8 cellular contexts compared by ENCODE assay signal in the genomic region with DNA sequence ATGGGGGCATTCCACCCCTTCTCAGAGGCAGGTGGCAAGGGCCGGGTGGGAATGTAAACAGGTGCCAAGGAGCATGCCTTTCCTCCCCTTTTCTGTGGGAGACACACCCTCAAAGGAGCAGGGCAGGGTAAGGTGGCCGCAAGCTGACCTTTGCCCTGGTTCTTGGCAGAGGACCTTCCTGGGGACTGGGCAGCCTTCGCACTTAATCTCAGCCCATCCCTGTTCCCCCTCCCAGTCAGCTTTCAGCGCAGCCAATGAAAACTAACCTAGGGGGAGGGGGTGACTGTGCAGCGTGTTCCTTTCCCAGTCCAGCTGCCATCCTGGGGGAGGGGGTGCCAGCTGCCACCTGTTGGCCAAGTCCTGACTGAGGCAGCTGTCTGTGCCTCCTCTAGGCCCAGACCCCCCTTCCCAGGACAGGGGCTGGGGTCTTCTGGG. TPM values are rescaled to one million over a fixed set of nuclear protein-coding genes. Genes with fewer than 3 reads are reported as not detected.
DNase-seq lines count a peak whose midpoint lies in the region; ATAC-seq and TF ChIP-seq lines count a peak whose summit lies in the region.

No MANE protein-coding gene starts in this region.

- H3K36me3 Mint-ChIP-seq in natural killer cell treated with Interleukin-12 subunit alpha and Interleukin-12 subunit beta and Interleukin-15 and Interleukin-18, amount 100 ng/mL, for 72 hours: no peaks in the 10 kb centered on the region
- H3K36me3 Mint-ChIP-seq in natural killer cell: no peaks in the 10 kb centered on the region
- H3K36me3 Mint-ChIP-seq in activated CD8-positive, alpha-beta T cell treated with anti-CD3 and anti-CD28 coated beads, Interleukin-2, amount 10 ng/mL, durations not matched to agents 7 days and 5 days (ENCODE audit: low read depth): peaks cover 23% of the 10 kb centered on the region
- peaks cover 49% of the 10 kb centered on the region for H3K36me3 Mint-ChIP-seq in stimulated activated naive CD8-positive, alpha-beta T cell treated with anti-CD3 and anti-CD28 coated beads, Interleukin-15, Interleukin-2, amounts not matched to agents 100 ng/mL and 50 ng/mL, for 24 hours (ENCODE audit: low read depth)

- H3K4me3 ChIP-seq in iPS-20b (ENCODE audit: low read length): peak overlapping the region; percentile 87

- peaks cover 0 to 5% of the 10 kb centered on the region in 2 donors for H3K4me1 Mint-ChIP-seq in natural killer cell treated with Interleukin-12 subunit alpha and Interleukin-12 subunit beta and Interleukin-15 and Interleukin-18, amount 100 ng/mL, for 72 hours (ENCODE audit: low read depth in 2 of 2)
- H3K4me1 Mint-ChIP-seq in natural killer cell: peaks cover 5 to 28% of the 10 kb centered on the region in 2 donors
- H3K4me1 Mint-ChIP-seq in activated CD8-positive, alpha-beta T cell treated with anti-CD3 and anti-CD28 coated beads, Interleukin-2, amount 10 ng/mL, durations not matched to agents 7 days and 5 days (ENCODE audit: low read depth): peaks cover 45% of the 10 kb centered on the region
- H3K4me1 Mint-ChIP-seq in stimulated activated naive CD8-positive, alpha-beta T cell treated with anti-CD3 and anti-CD28 coated beads, Interleukin-15, Interleukin-2, amounts not matched to agents 100 ng/mL and 50 ng/mL, for 24 hours (ENCODE audit: low read depth): peaks cover 38% of the 10 kb centered on the region

- H3K9me3 ChIP-seq in iPS-20b (ENCODE audit: insufficient read depth, low read depth, low read length): no peaks in the 10 kb centered on the region

- H3K9ac ChIP-seq in iPS-20b (ENCODE audit: low read depth, low read length): peak overlapping the region; percentile 96; the same call in 1 of the 2 replicates

- H3K4me1 ChIP-seq in iPS-20b (ENCODE audit: insufficient read depth, low read length): peaks cover 14% of the 10 kb centered on the region

- peak overlapping the region in 1 of 2 donors; percentile 75 for H3K27ac Mint-ChIP-seq in natural killer cell treated with Interleukin-12 subunit alpha and Interleukin-12 subunit beta and Interleukin-15 and Interleukin-18, amount 100 ng/mL, for 72 hours
- H3K27ac Mint-ChIP-seq in natural killer cell: peak overlapping the region in 1 of 2 donors; percentile 83
- peak overlapping the region; percentile 95 for H3K27ac Mint-ChIP-seq in activated CD8-positive, alpha-beta T cell treated with anti-CD3 and anti-CD28 coated beads, Interleukin-2, amount 10 ng/mL, durations not matched to agents 7 days and 5 days
- H3K27ac Mint-ChIP-seq in stimulated activated naive CD8-positive, alpha-beta T cell treated with anti-CD3 and anti-CD28 coated beads, Interleukin-15, Interleukin-2, amounts not matched to agents 100 ng/mL and 50 ng/mL, for 24 hours: peak overlapping the region; percentile 76

- POLR2A ChIA-PET in activated CD8-positive, alpha-beta T cell treated with anti-CD3 and anti-CD28 coated beads, Interleukin-2, amount 10 ng/mL, durations not matched to agents 7 days and 5 days (lab: Charles Lee): interaction anchor here (1.2 to 13.0 kb wide), 3 partner anchors 20 to 35 kb away, joined by 4 to 212 read pairs (median 7); a partner anchor contains a TSS

- H3K36me3 ChIP-seq in iPS-20b (ENCODE audit: insufficient read depth, low read depth, low read length): peaks cover 64% of the 10 kb centered on the region

- H3K27me3 ChIP-seq in iPS-20b (ENCODE audit: insufficient read depth, low read length): no peaks in the 10 kb centered on the region

- H3K4me3 Mint-ChIP-seq in natural killer cell treated with Interleukin-12 subunit alpha and Interleukin-12 subunit beta and Interleukin-15 and Interleukin-18, amount 100 ng/mL, for 72 hours: peak overlapping the region; percentile 88
- H3K4me3 Mint-ChIP-seq in natural killer cell: no peak overlapping the region
- H3K4me3 Mint-ChIP-seq in activated CD8-positive, alpha-beta T cell treated with anti-CD3 and anti-CD28 coated beads, Interleukin-2, amount 10 ng/mL, durations not matched to agents 7 days and 5 days: peak overlapping the region; percentile 90
- H3K4me3 Mint-ChIP-seq in stimulated activated naive CD8-positive, alpha-beta T cell treated with anti-CD3 and anti-CD28 coated beads, Interleukin-15, Interleukin-2, amounts not matched to agents 100 ng/mL and 50 ng/mL, for 24 hours: peak overlapping the region; percentile 95

- peak overlapping the region; percentile 67 for H3K27ac ChIP-seq in iPS-20b (ENCODE audit: low read length)

- CTCF ChIA-PET in activated CD8-positive, alpha-beta T cell treated with anti-CD3 and anti-CD28 coated beads, Interleukin-2, amount 10 ng/mL, durations not matched to agents 7 days and 5 days (lab: Charles Lee): interaction anchor here (11.1 to 17.5 kb wide), 2 partner anchors 16 to 19 kb away, joined by 133 to 736 read pairs; a partner anchor contains a TSS

- DNase-seq in natural killer cell treated with Interleukin-12 subunit alpha and Interleukin-12 subunit beta and Interleukin-15 and Interleukin-18, amount 100 ng/mL, for 72 hours (ENCODE audit: low spot score): no peak
- DNase-seq in natural killer cell (no peak), NCI-H146 treated with DMSO at 0.1 percent for 48 hours (lab: John Stamatoyannopoulos, UW; ENCODE audit: unreplicated experiment) (no peak)
- DNase-seq in activated CD8-positive, alpha-beta T cell treated with anti-CD3 and anti-CD28 coated beads, Interleukin-2, amount 10 ng/mL, durations not matched to agents 7 days and 5 days: no peak
- no peak for DNase-seq in activated CD4-positive, alpha-beta T cell treated with anti-CD3 and anti-CD28 coated beads, Interleukin-2, amount 50 U/mL, for 1 hour

- intact Hi-C loops in natural killer cell (cut with micrococcal nuclease): no loop called here

- no peak for ATAC-seq in natural killer cell treated with Interleukin-12 subunit alpha and Interleukin-12 subunit beta and Interleukin-15 and Interleukin-18, amount 100 ng/mL, for 72 hours
- no peak for ATAC-seq in natural killer cell
- ATAC-seq in activated CD8-positive, alpha-beta T cell treated with anti-CD3 and anti-CD28 coated beads, Interleukin-2, amount 10 ng/mL, durations not matched to agents 7 days and 5 days: no peak
- no peak for ATAC-seq in GM21723 (IDR thresholded peaks at IDR 0.05; ENCODE audit: unreplicated experiment)

- no peak for TF ChIP-seq CTCF in natural killer cell (IDR thresholded peaks at IDR 0.05)

- no peaks in the 10 kb centered on the region for H3K27me3 Mint-ChIP-seq in natural killer cell treated with Interleukin-12 subunit alpha and Interleukin-12 subunit beta and Interleukin-15 and Interleukin-18, amount 100 ng/mL, for 72 hours
- H3K27me3 Mint-ChIP-seq in natural killer cell (ENCODE audit: low read depth in 2 of 2): no peaks in the 10 kb centered on the region
- no peaks in the 10 kb centered on the region for H3K27me3 Mint-ChIP-seq in activated CD8-positive, alpha-beta T cell treated with anti-CD3 and anti-CD28 coated beads, Interleukin-2, amount 10 ng/mL, durations not matched to agents 7 days and 5 days (ENCODE audit: low read depth)
- no peaks in the 10 kb centered on the region for H3K27me3 Mint-ChIP-seq in stimulated activated naive CD8-positive, alpha-beta T cell treated with anti-CD3 and anti-CD28 coated beads, Interleukin-15, Interleukin-2, amounts not matched to agents 100 ng/mL and 50 ng/mL, for 24 hours

- H3K9me3 Mint-ChIP-seq in natural killer cell treated with Interleukin-12 subunit alpha and Interleukin-12 subunit beta and Interleukin-15 and Interleukin-18, amount 100 ng/mL, for 72 hours: no peaks in the 10 kb centered on the region
- H3K9me3 Mint-ChIP-seq in natural killer cell: no peaks in the 10 kb centered on the region
- H3K9me3 Mint-ChIP-seq in activated CD8-positive, alpha-beta T cell treated with anti-CD3 and anti-CD28 coated beads, Interleukin-2, amount 10 ng/mL, durations not matched to agents 7 days and 5 days (ENCODE audit: insufficient read depth): no peaks in the 10 kb centered on the region
- H3K9me3 Mint-ChIP-seq in stimulated activated naive CD8-positive, alpha-beta T cell treated with anti-CD3 and anti-CD28 coated beads, Interleukin-15, Interleukin-2, amounts not matched to agents 100 ng/mL and 50 ng/mL, for 24 hours: no peaks in the 10 kb centered on the region

RNA-seq across cellular contexts. Expression of a gene that starts 2.8 kb away (rescaled TPM):
- 100 to 1,000 TPM in 1 of 2 donors, 10 to 100 TPM in 1; 59.7 to 186 TPM for total RNA-seq in natural killer cell treated with Interleukin-12 subunit alpha and Interleukin-12 subunit beta and Interleukin-15 and Interleukin-18, amount 100 ng/mL, for 72 hours
- total RNA-seq in natural killer cell: 100 to 1,000 TPM in 2 of 3 donors, 10 to 100 TPM in 1; 97.8 to 209 (median 122) TPM
- total RNA-seq in activated CD8-positive, alpha-beta T cell treated with anti-CD3 and anti-CD28 coated beads, Interleukin-2, amount 10 ng/mL, durations not matched to agents 7 days and 5 days: 10 to 100 TPM; 66.0 to 78.4 TPM

RNA-seq across cellular contexts. Expression of a gene that starts 18.0 kb away (rescaled TPM):
- 10 to 100 TPM in 1 of 2 donors, 1 to 10 TPM in 1; 3.2 to 10.2 TPM for total RNA-seq in natural killer cell treated with Interleukin-12 subunit alpha and Interleukin-12 subunit beta and Interleukin-15 and Interleukin-18, amount 100 ng/mL, for 72 hours
- 1 to 10 TPM; 5.9 to 7.4 (median 6.8) TPM for total RNA-seq in natural killer cell
- 1 to 10 TPM; 4.8 to 5.0 TPM for total RNA-seq in activated CD8-positive, alpha-beta T cell treated with anti-CD3 and anti-CD28 coated beads, Interleukin-2, amount 10 ng/mL, durations not matched to agents 7 days and 5 days

RNA-seq across cellular contexts. Expression of a gene that starts 20.6 kb away (rescaled TPM):
- 1 to 10 TPM; 1.5 to 9.7 TPM for total RNA-seq in natural killer cell treated with Interleukin-12 subunit alpha and Interleukin-12 subunit beta and Interleukin-15 and Interleukin-18, amount 100 ng/mL, for 72 hours
- 1 to 10 TPM in 1 of 3 donors, not detected in 2; 1.0 TPM for total RNA-seq in natural killer cell
- total RNA-seq in activated CD8-positive, alpha-beta T cell treated with anti-CD3 and anti-CD28 coated beads, Interleukin-2, amount 10 ng/mL, durations not matched to agents 7 days and 5 days: 1 to 10 TPM; 2.8 to 3.0 TPM

RNA-seq across cellular contexts. Expression of a gene that starts 26.8 kb away (rescaled TPM):
- 1,000 to 10,000 TPM; 1,264 to 1,439 TPM for total RNA-seq in natural killer cell treated with Interleukin-12 subunit alpha and Interleukin-12 subunit beta and Interleukin-15 and Interleukin-18, amount 100 ng/mL, for 72 hours
- total RNA-seq in natural killer cell: 1,000 to 10,000 TPM; 1,375 to 1,532 (median 1,498) TPM
- total RNA-seq in activated CD8-positive, alpha-beta T cell treated with anti-CD3 and anti-CD28 coated beads, Interleukin-2, amount 10 ng/mL, durations not matched to agents 7 days and 5 days: 1,000 to 10,000 TPM; 1,988 to 2,040 TPM

RNA-seq across cellular contexts. Expression of a gene that starts 29.0 kb away (rescaled TPM):
- total RNA-seq in natural killer cell treated with Interleukin-12 subunit alpha and Interleukin-12 subunit beta and Interleukin-15 and Interleukin-18, amount 100 ng/mL, for 72 hours: 10 to 100 TPM in 1 of 2 donors, 1 to 10 TPM in 1; 8.5 to 25.7 TPM
- 10 to 100 TPM in 1 of 3 donors, 1 to 10 TPM in 2; 3.7 to 12.9 (median 3.8) TPM for total RNA-seq in natural killer cell
- 10 to 100 TPM in 1 of 2 experiments, 1 to 10 TPM in 1; 10.0 to 12.7 TPM for total RNA-seq in activated CD8-positive, alpha-beta T cell treated with anti-CD3 and anti-CD28 coated beads, Interleukin-2, amount 10 ng/mL, durations not matched to agents 7 days and 5 days
